8 cellular contexts compared by ENCODE assay signal in the genomic region with DNA sequence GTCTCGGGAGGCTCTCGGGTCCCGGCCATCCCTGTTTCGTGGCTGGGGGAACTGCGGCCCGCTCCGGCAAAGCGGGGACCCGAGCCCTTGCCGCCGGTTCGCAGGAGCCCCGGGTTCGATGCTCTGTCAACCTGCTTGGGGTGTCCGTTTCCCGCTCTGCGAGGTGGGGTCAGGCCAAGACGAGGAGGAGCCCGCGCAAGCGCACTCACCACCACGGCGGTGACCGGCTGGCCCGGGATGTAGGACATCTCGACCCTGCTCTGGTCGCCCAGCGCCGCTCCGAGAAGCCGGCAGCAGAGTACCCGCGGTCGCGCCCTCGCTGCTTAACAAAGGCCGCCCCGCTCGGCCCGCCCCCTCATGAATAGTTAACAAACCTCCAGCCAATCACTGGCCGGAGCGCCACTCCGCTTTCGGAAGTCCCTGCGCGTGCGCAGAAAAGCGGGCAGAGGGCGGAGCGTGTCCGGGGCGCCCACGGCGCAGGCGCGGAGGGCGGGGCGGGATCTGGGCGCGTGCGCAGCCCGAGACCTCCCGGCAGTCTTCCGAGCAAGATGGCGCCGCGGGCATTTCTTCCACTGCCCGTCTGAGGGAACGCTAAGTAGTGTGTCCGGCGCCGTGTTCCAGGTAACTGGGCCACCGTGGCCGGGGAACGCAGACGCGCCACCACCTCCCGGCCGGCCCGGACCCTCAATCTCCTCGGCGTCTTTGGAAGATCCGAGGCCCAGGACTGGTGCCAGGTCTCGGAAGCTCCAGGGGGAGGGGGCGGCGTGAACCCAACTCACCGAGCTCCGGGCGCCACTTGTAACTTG. TPM values are rescaled to one million over a fixed set of nuclear protein-coding genes. Genes with fewer than 3 reads are reported as not detected.
A peak's percentile ranks its signal among the peaks of the same experiment; 100 is the strongest.
DNase-seq lines count a peak whose midpoint lies in the region; ATAC-seq and TF ChIP-seq lines count a peak whose summit lies in the region.

A gene (plus strand): TSS at position 534 of the 806 bp plus-strand sequence. CDS start 335 bp downstream, outside the sequence.
A gene with protein sequence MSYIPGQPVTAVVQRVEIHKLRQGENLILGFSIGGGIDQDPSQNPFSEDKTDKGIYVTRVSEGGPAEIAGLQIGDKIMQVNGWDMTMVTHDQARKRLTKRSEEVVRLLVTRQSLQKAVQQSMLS (minus strand): TSS at position 300 of the 806 bp plus-strand sequence. CDS start 52 bp downstream, at position 248.

- H3K9me3 Mint-ChIP-seq in naive B cell = no peaks in the 10 kb centered on the region
- no peaks in the 10 kb centered on the region for H3K9me3 Mint-ChIP-seq in stimulated activated memory B cell treated with anti-CD40 and anti-IgM and Interleukin-4, amounts not matched to agents 10 μg/mL and 1 μg/mL and 100 μg/mL, for 72 hours

- peaks cover 30% of the 10 kb centered on the region for H3K4me1 ChIP-seq in DND-41 (ENCODE audit: insufficient read depth, low read length)
- peaks cover 16% of the 10 kb centered on the region for H3K4me1 ChIP-seq in GM23248 (ENCODE audit: insufficient read depth)

- peak within 1 kb of the TSS; percentile 92 for H3K27ac ChIP-seq in DND-41 (ENCODE audit: low read length)
- peak within 1 kb of the TSS; percentile 81 for H3K27ac ChIP-seq in GM23248

- no peaks in the 10 kb centered on the region for H3K36me3 Mint-ChIP-seq in naive B cell
- H3K36me3 Mint-ChIP-seq in stimulated activated memory B cell treated with anti-CD40 and anti-IgM and Interleukin-4, amounts not matched to agents 10 μg/mL and 1 μg/mL and 100 μg/mL, for 72 hours = peaks cover 12% of the 10 kb centered on the region

- no peaks in the 10 kb centered on the region for H3K27me3 ChIP-seq in DND-41 (ENCODE audit: insufficient read depth, low read length, poor library complexity)
- no peaks in the 10 kb centered on the region for H3K27me3 ChIP-seq in GM23248 (replicated peaks; ENCODE audit: insufficient read depth)

- peaks cover 20 to 41% (median 40%) of the 10 kb centered on the region in 3 donors for H3K4me1 Mint-ChIP-seq in naive B cell
- H3K4me1 Mint-ChIP-seq in stimulated activated memory B cell treated with anti-CD40 and anti-IgM and Interleukin-4, amounts not matched to agents 10 μg/mL and 1 μg/mL and 100 μg/mL, for 72 hours = peaks cover 45% of the 10 kb centered on the region

- H3F3A ChIP-seq in GM23248 (ENCODE audit: insufficient read depth) = no peaks in the 10 kb centered on the region

- in situ Hi-C loops in GM23248 (cut with MboI) = no loop called here

- peaks cover 18% of the 10 kb centered on the region for H3K36me3 ChIP-seq in DND-41 (ENCODE audit: insufficient read depth, low read length)
- H3K36me3 ChIP-seq in GM23248 (ENCODE audit: low read depth) = no peaks in the 10 kb centered on the region

- no peaks in the 10 kb centered on the region for H3K9me2 ChIP-seq in GM23248 (ENCODE audit: insufficient read depth)

- H2AFZ ChIP-seq in DND-41 (ENCODE audit: low read depth, low read length) = peak within 1 kb of the TSS; percentile 97
- peak within 1 kb of the TSS; percentile 90 for H2AFZ ChIP-seq in GM23248

- peak within 1 kb of the TSS; percentile 95 for H3K9ac ChIP-seq in DND-41 (ENCODE audit: low read depth, low read length)
- peak within 1 kb of the TSS; percentile 87 for H3K9ac ChIP-seq in GM23248

- ATAC-seq in DND-41 (ENCODE audit: insufficient read depth, low read depth) = peak; percentile 95
- ATAC-seq in naive B cell (ENCODE audit: low read depth in 2 of 2) = peak; percentile 92 to 95
- ATAC-seq in stimulated activated memory B cell treated with anti-CD40 and anti-IgM and Interleukin-4, amounts not matched to agents 10 μg/mL and 1 μg/mL and 100 μg/mL, for 72 hours = peak; percentile 97

- H3K9me3 ChIP-seq in DND-41 (ENCODE audit: insufficient read depth, low read length, severe bottlenecking) = no peaks in the 10 kb centered on the region
- H3K9me3 ChIP-seq in GM23248 (ENCODE audit: low read depth) = no peaks in the 10 kb centered on the region

- H3K27ac Mint-ChIP-seq in naive B cell = peak within 1 kb of the TSS; percentile 84 to 96 (median 93)
- H3K27ac Mint-ChIP-seq in stimulated activated memory B cell treated with anti-CD40 and anti-IgM and Interleukin-4, amounts not matched to agents 10 μg/mL and 1 μg/mL and 100 μg/mL, for 72 hours = peak within 1 kb of the TSS; percentile 94

- H3K4me2 ChIP-seq in DND-41 (ENCODE audit: insufficient read depth, low read length) (peak within 1 kb of the TSS; percentile 98), GM23248 (ENCODE audit: unreplicated experiment) (peak within 1 kb of the TSS; percentile 97)

- peak; percentile 98 for DNase-seq in DND-41
- peak; percentile 100 for DNase-seq in GM23248
- peak; percentile 95 for DNase-seq in LHCN-M2 (ENCODE audit: low read depth)
- peak; percentile 95 for DNase-seq in RPMI8226
- DNase-seq in activated T-helper 1 cell treated with anti-CD3 and anti-CD28 coated beads, Interleukin-2, amount 50 U/mL, for 16 hours (ENCODE audit: low read depth in 1 of 2, low spot score in 1 of 2) = peak; percentile 97 to 99
- DNase-seq in fibroblast of gingiva (ENCODE audit: low read depth) = peak; percentile 96
- peak; percentile 100 for DNase-seq in naive B cell

- peak within 1 kb of the TSS; percentile 95 to 97 for H3K4me3 ChIP-seq in DND-41 (ENCODE audit: low read depth in 1 of 2, low read length in 2 of 2)
- H3K4me3 ChIP-seq in GM23248 = peak within 1 kb of the TSS; percentile 83

- no peaks in the 10 kb centered on the region for H3K27me3 Mint-ChIP-seq in naive B cell
- no peaks in the 10 kb centered on the region for H3K27me3 Mint-ChIP-seq in stimulated activated memory B cell treated with anti-CD40 and anti-IgM and Interleukin-4, amounts not matched to agents 10 μg/mL and 1 μg/mL and 100 μg/mL, for 72 hours

- H3K4me3 Mint-ChIP-seq in naive B cell = peak within 1 kb of the TSS; percentile 91 to 98 (median 94)
- peak within 1 kb of the TSS; percentile 93 for H3K4me3 Mint-ChIP-seq in stimulated activated memory B cell treated with anti-CD40 and anti-IgM and Interleukin-4, amounts not matched to agents 10 μg/mL and 1 μg/mL and 100 μg/mL, for 72 hours

- 0 to 1% methylated on average over 58 to 68 of the region's 89 CpGs for WGBS in GM23248 (ENCODE audit: low coverage in 1 of 2, low lambda C conversion rate in 2 of 2, missing lambda C conversion rate in 2 of 2), 2 experiments

- TF ChIP-seq CTCF in DND-41 (IDR thresholded peaks at IDR 0.05; ENCODE audit: borderline replicate concordance, extremely low read depth, low read length, poor library complexity, severe bottlenecking) = no peak

- H3K79me2 ChIP-seq in DND-41 (ENCODE audit: insufficient read depth, low read length) (peaks cover 30% of the 10 kb centered on the region), GM23248 (ENCODE audit: insufficient read depth) (peaks cover 58% of the 10 kb centered on the region)

- peaks cover 18% of the 10 kb centered on the region for H4K20me1 ChIP-seq in DND-41 (ENCODE audit: insufficient read depth, low read length)
- H4K20me1 ChIP-seq in GM23248 (ENCODE audit: insufficient read depth) = no peaks in the 10 kb centered on the region

RNA-seq across cellular contexts. Expression of the first gene that starts in this region (rescaled TPM):
- total RNA-seq in GM23248 (2014; rRNA removed; shearing (Covaris generic)) = 28.6 and 38.4 TPM in 2 replicates
- polyA plus RNA-seq in GM23248 (2016; fragmentation: Nextera tagmentation; extraction: Ambion mirVana) (113 and 114 TPM in 2 replicates), naive B cell (ENCODE audit: low read depth in 6 of 6) (10 to 100 TPM; 38.9 to 83.4 (median 55.2) TPM)
- total RNA-seq in LHCN-M2 (2014; rRNA removed) = 13.0 and 42.7 TPM in 2 replicates
- polyA plus RNA-seq in LHCN-M2 (2012) = 67.7 TPM

RNA-seq across cellular contexts. Expression of the second gene that starts in this region (rescaled TPM):
- total RNA-seq in GM23248 (2014; rRNA removed; shearing (Covaris generic)) = 270 and 418 TPM in 2 replicates
- polyA plus RNA-seq in GM23248 (2016; fragmentation: Nextera tagmentation; extraction: Ambion mirVana) (331 and 350 TPM in 2 replicates), naive B cell (ENCODE audit: low read depth in 6 of 6) (10 to 100 TPM; 37.1 to 56.5 (median 45.1) TPM)
- total RNA-seq in LHCN-M2 (2014; rRNA removed) = 259 and 286 TPM in 2 replicates
- 392 TPM for polyA plus RNA-seq in LHCN-M2 (2012)

Comparison
In these comparisons a context has a peak if more than half of its experiments do, and no peak if none do; other contexts are left out.
1. Peak in every context shown above with its lines: DNase-seq, ATAC-seq, H3K4me3 ChIP-seq and H3K27ac ChIP-seq.